13 cellular contexts compared by ENCODE assay signal in the genomic region with DNA sequence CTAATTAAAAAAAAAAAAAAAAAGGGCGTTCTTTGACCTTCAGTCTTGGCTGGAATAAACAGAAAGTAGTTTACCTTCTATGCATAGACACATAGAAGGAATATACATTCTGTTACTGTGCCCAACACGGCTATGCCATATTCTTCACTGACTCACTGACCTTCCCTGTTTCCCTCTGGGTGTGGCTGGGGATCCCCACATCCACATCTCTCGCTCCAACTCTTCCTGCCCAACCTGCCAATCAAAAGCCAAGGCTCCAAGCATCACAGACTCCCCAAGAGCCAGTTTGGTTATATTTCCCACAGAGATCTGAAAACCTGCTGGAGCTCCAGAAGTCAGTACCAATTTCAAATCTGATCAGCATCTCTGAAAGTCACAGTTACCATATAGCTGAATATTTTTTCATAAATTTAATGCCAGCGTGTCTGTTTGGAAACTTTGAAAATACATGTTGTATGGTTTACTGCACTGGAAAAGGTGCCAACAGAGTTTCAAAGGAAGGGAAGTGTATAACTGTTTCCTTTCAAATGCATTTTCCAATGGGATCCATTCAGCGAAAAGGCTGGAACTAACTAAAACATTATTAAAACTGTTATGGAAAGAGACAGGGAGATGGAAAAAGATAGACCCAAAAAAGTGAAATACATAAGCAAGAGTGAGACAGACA.
A peak's percentile ranks its signal among the peaks of the same experiment; 100 is the strongest.
DNase-seq lines count a peak whose midpoint lies in the region; ATAC-seq and TF ChIP-seq lines count a peak whose summit lies in the region.
"Had no signal": no experiment of that assay in that cellular context is flagged by ENCODE, and none has a peak within 500 bp of the region (broad histone marks: within the 10 kb centered on the region; RNA-seq: fewer than 3 reads in every experiment).

No MANE protein-coding gene starts in this region.

- CTCF ChIA-PET in activated naive CD4-positive, alpha-beta T cell treated with anti-CD3 and anti-CD28 coated beads, Interleukin-2, amount 10 ng/mL, durations not matched to agents 7 days and 5 days (lab: Charles Lee) = no interaction called here

- H3K9me3 Mint-ChIP-seq in activated naive CD4-positive, alpha-beta T cell treated with anti-CD3 and anti-CD28 coated beads, Interleukin-2, amount 10 ng/mL, durations not matched to agents 7 days and 5 days = no peaks in the 10 kb centered on the region
- H3K9me3 Mint-ChIP-seq: activated B cell treated with CpG ODN at 0.5 μM for 24 hours had no signal

- H3K27ac ChIP-seq in adipose tissue (ENCODE audit: low read depth, low read length) (peak overlapping the region; percentile 1), lung (ENCODE audit: low read depth in 1 of 2, low read length in 1 of 2) (peak overlapping the region; percentile 33 to 90), tibial artery (peak overlapping the region; percentile 24 to 66)
- H3K27ac ChIP-seq: HL-60, neutrophil had no signal

- H3K9me3 ChIP-seq in lung (ENCODE audit: control insufficient read depth in 2 of 2, insufficient read depth in 1 of 2, low read length in 1 of 2) = no peaks in the 10 kb centered on the region
- no peaks in the 10 kb centered on the region for H3K9me3 ChIP-seq in tibial artery
- H3K9me3 ChIP-seq: neutrophil had no signal

- H3K36me3 Mint-ChIP-seq in activated naive CD4-positive, alpha-beta T cell treated with anti-CD3 and anti-CD28 coated beads, Interleukin-2, amount 10 ng/mL, durations not matched to agents 7 days and 5 days = peaks cover 40% of the 10 kb centered on the region

- intact Hi-C loops in tibial artery (cut with DNase I; ENCODE audit: low total_unique reads) = no loop called here

- H3K4me1 ChIP-seq in lung (ENCODE audit: control insufficient read depth in 2 of 2, insufficient read depth in 2 of 2, low read length in 2 of 2) (peaks cover 14 to 28% of the 10 kb centered on the region in 2 donors), tibial artery (peaks cover 0 to 62% (median 44%) of the 10 kb centered on the region in 4 donors)

- H3K27me3 Mint-ChIP-seq in activated naive CD4-positive, alpha-beta T cell treated with anti-CD3 and anti-CD28 coated beads, Interleukin-2, amount 10 ng/mL, durations not matched to agents 7 days and 5 days = no peaks in the 10 kb centered on the region
- H3K27me3 Mint-ChIP-seq: activated B cell treated with CpG ODN at 0.5 μM for 24 hours had no signal

- TF ChIP-seq CTCF in lung (IDR thresholded peaks at IDR 0.05; ENCODE audit: control extremely low read depth, extremely low read depth) (no peak), tibial artery (IDR thresholded peaks at IDR 0.05) (no peak)

- no peak overlapping the region for H3K4me3 Mint-ChIP-seq in activated naive CD4-positive, alpha-beta T cell treated with anti-CD3 and anti-CD28 coated beads, Interleukin-2, amount 10 ng/mL, durations not matched to agents 7 days and 5 days
- H3K4me3 Mint-ChIP-seq: activated B cell treated with CpG ODN at 0.5 μM for 24 hours had no signal

- no peak for ATAC-seq in lung (ENCODE audit: insufficient read depth, low FRiP score)

- no peaks in the 10 kb centered on the region for H3K27me3 ChIP-seq in lung (ENCODE audit: control insufficient read depth, insufficient read depth)
- H3K27me3 ChIP-seq in tibial artery = no peaks in the 10 kb centered on the region
- H3K27me3 ChIP-seq: neutrophil had no signal

- 89 to 92% (median 92%) methylated on average over 5 of the region's 5 CpGs for WGBS in adipose tissue, 3 donors
- WGBS in lung, 2 donors = 90 to 93% methylated on average over 5 of the region's 5 CpGs

- H3K4me3 ChIP-seq in lung = no peak overlapping the region
- no peak overlapping the region for H3K4me3 ChIP-seq in tibial artery

- H3K27ac Mint-ChIP-seq in activated naive CD4-positive, alpha-beta T cell treated with anti-CD3 and anti-CD28 coated beads, Interleukin-2, amount 10 ng/mL, durations not matched to agents 7 days and 5 days = peak overlapping the region; percentile 20
- H3K27ac Mint-ChIP-seq: activated B cell treated with CpG ODN at 0.5 μM for 24 hours had no signal

- peaks cover 56% of the 10 kb centered on the region for H3K4me1 Mint-ChIP-seq in activated naive CD4-positive, alpha-beta T cell treated with anti-CD3 and anti-CD28 coated beads, Interleukin-2, amount 10 ng/mL, durations not matched to agents 7 days and 5 days

- DNase-seq in activated naive CD4-positive, alpha-beta T cell treated with anti-CD3 and anti-CD28 coated beads, Interleukin-2, amount 10 ng/mL, durations not matched to agents 7 days and 5 days = no peak
- DNase-seq in activated naive CD4-positive, alpha-beta T cell (lab: John Stamatoyannopoulos, UW) = no peak
- DNase-seq in lung (ENCODE audit: low spot score) = no peak
- DNase-seq in tibial artery = no peak
- DNase-seq in stimulated activated CD4-positive, alpha-beta T cell treated with anti-CD3 and anti-CD28 coated beads, Interleukin-4, amount 100 ng/mL, for 4 hours = no peak
- no peak for DNase-seq in Ammon's horn (ENCODE audit: low spot score)
- no peak for DNase-seq in NOMO-1 treated with dmso at 0.1 percent for 144 hours (lab: John Stamatoyannopoulos, UW; ENCODE audit: unreplicated experiment)
- DNase-seq: activated B cell treated with CpG ODN at 0.5 μM for 24 hours, AML-193, NCI-H446 treated with DMSO at 0.1 percent for 48 hours had no signal

- peaks cover 0 to 2% of the 10 kb centered on the region in 2 donors for H3K36me3 ChIP-seq in lung (ENCODE audit: control insufficient read depth in 2 of 2, insufficient read depth in 2 of 2, low read length in 2 of 2)
- H3K36me3 ChIP-seq in tibial artery = peaks cover 0 to 3% (median 0%) of the 10 kb centered on the region in 3 donors

Comparison
In these comparisons a context has a peak if more than half of its experiments do, and no peak if none do; other contexts are left out.
1. H3K27ac ChIP-seq: peak in every context shown above with its lines; median percentile 62 in lung; 45 in tibial artery; 1 in adipose tissue.